Comparison of ENCODE assay signal across 8 cellular contexts in the genomic region with DNA sequence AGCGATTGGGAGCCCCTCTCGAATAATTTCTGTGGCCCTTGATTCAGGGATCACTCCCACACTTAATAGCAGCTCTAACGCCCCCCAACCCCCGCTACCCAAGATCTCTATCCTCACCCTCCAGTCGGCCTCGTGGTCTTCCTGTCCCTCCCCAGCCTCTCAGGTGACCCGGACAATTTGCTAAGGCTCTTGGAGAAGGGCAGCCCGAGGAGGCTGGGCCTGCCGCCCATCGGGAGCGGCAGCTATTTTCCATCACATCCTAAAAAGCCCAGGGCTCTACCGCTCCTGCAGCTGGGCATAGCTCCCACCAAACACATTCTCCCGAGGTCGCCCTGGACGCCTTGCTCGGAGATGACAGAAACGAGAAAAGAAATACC. TPM values are rescaled to one million over a fixed set of nuclear protein-coding genes. Genes with fewer than 3 reads are reported as not detected.
DNase-seq lines count a peak whose midpoint lies in the region; ATAC-seq, FAIRE-seq and TF ChIP-seq lines count a peak whose summit lies in the region.

No MANE protein-coding gene starts in this region.

- no peaks in the 10 kb centered on the region for H3K27me3 ChIP-seq in GM12878 (replicated peaks in 1 of 2; ENCODE audit: control insufficient read depth in 2 of 2, insufficient read depth in 2 of 2, low read length in 1 of 2)
- no peaks in the 10 kb centered on the region for H3K27me3 ChIP-seq in suprapubic skin

- peaks cover 16% of the 10 kb centered on the region for H3K27me3 Mint-ChIP-seq in T-helper 1 cell treated with Interleukin-12 subunit alpha and Interleukin-12 subunit beta and Interleukin-4 antibody, amounts not matched to agents 30 μg/mL and 1 μg/mL, for 36 hours (ENCODE audit: low read depth)

- H3K4me2 ChIP-seq in GM12878 (ENCODE audit: control insufficient read depth, insufficient read depth): peak overlapping the region; percentile 78

- CTCF ChIA-PET in GM12878 (lab: Yijun Ruan, JAX): interaction anchor here (0.5 to 17.1 kb wide), 36 partner anchors 9 to 679 kb away, joined by 3 to 814 read pairs (median 12); partner anchors contain the start of genes CSRP1, PHLDA3, PTPN7 and TNNI1

- no TSS peak for BruUV-seq in GM12878 (replicated peaks; lab: Mats Ljungman, UMichigan)

- H3K4me1 ChIP-seq in GM12878 (ENCODE audit: control insufficient read depth, insufficient read depth, low read length) (peaks cover 51% of the 10 kb centered on the region), kidney (ENCODE audit: control insufficient read depth in 1 of 2, insufficient read depth in 1 of 2, low read depth in 1 of 2, low read length in 2 of 2) (peaks cover 6 to 16% of the 10 kb centered on the region in 2 donors), suprapubic skin (peaks cover 60% of the 10 kb centered on the region)

- H3K9me3 Mint-ChIP-seq in T-helper 1 cell treated with Interleukin-12 subunit alpha and Interleukin-12 subunit beta and Interleukin-4 antibody, amounts not matched to agents 30 μg/mL and 1 μg/mL, for 36 hours: no peaks in the 10 kb centered on the region

- WGBS in GM12878 (ENCODE audit: insufficient coverage, insufficient replicate concordance, low lambda C conversion rate, missing lambda C conversion rate): 2% methylated on average over 17 of the region's 17 CpGs
- 4% methylated on average over 15 of the region's 17 CpGs for WGBS in suprapubic skin

- no peak for TF ChIP-seq POLR2A in GM12878 (IDR thresholded peaks at IDR 0.05; ENCODE audit: low read depth, low read length)
- no peak for TF ChIP-seq POLR2A in suprapubic skin (IDR thresholded peaks at IDR 0.05)

- ATAC-seq in GM12878: no peak
- no peak for ATAC-seq in HG02970 (IDR thresholded peaks at IDR 0.05; ENCODE audit: low FRiP score, unreplicated experiment)

- H3K36me3 ChIP-seq in GM12878 (ENCODE audit: control insufficient read depth in 2 of 2, insufficient read depth in 2 of 2, low read length in 1 of 2): peaks cover 0 to 9% of the 10 kb centered on the region in 2 experiments; a peak in 3 of 4 replicates
- peaks cover 8 to 18% of the 10 kb centered on the region in 2 donors for H3K36me3 ChIP-seq in kidney (ENCODE audit: control insufficient read depth in 1 of 2, insufficient read depth in 2 of 2, low read length in 2 of 2)
- H3K36me3 ChIP-seq in suprapubic skin: peaks cover 26% of the 10 kb centered on the region

- FAIRE-seq in GM12878 (lab: Jason Lieb, UNC): no peak
- no peak for FAIRE-seq in kidney (lab: Jason Lieb, UNC)

- POLR2A ChIA-PET in GM12878 (lab: Charles Lee): interaction anchor here (0.9 to 5.2 kb wide), 8 partner anchors 13 to 75 kb away, joined by 4 to 68 read pairs (median 10); partner anchors contain the start of genes CSRP1 and PHLDA3

- TF ChIP-seq EP300 in GM12878 (IDR thresholded peaks at IDR 0.05; ENCODE audit: borderline replicate concordance in 1 of 2, control insufficient read depth in 1 of 2, low read depth in 2 of 2, low read length in 2 of 2): no peak
- TF ChIP-seq EP300 in suprapubic skin (IDR thresholded peaks at IDR 0.05): no peak

- in situ Hi-C loops in GM12878 (cut with MboI): no loop called here

- intact Hi-C loops in GM12878 (cut with micrococcal nuclease; ENCODE audit: unreplicated experiment): no loop called here
- intact Hi-C loops in kidney (cut with DNase I): no loop called here

- peak overlapping the region; percentile 78 for H3K4me3 Mint-ChIP-seq in T-helper 1 cell treated with Interleukin-12 subunit alpha and Interleukin-12 subunit beta and Interleukin-4 antibody, amounts not matched to agents 30 μg/mL and 1 μg/mL, for 36 hours

- no peaks in the 10 kb centered on the region for H4K20me1 ChIP-seq in GM12878 (ENCODE audit: control insufficient read depth, insufficient read depth)

- TF ChIP-seq CTCF in GM12878 (IDR thresholded peaks at IDR 0.05 in 2 of 3, conservative IDR thresholded peaks at IDR 0.05 in 1 of 3; ENCODE audit: control insufficient read depth in 2 of 3, extremely low read depth in 1 of 3, insufficient read depth in 1 of 3, low read depth in 3 of 3, low read length in 3 of 3): no peak
- TF ChIP-seq CTCF in kidney (IDR thresholded peaks at IDR 0.05; ENCODE audit: borderline replicate concordance, extremely low read depth, insufficient read depth): no peak
- no peak for TF ChIP-seq CTCF in suprapubic skin (IDR thresholded peaks at IDR 0.05)

- H3K4me1 Mint-ChIP-seq in T-helper 1 cell treated with Interleukin-12 subunit alpha and Interleukin-12 subunit beta and Interleukin-4 antibody, amounts not matched to agents 30 μg/mL and 1 μg/mL, for 36 hours (ENCODE audit: low read depth): peaks cover 23% of the 10 kb centered on the region

- peak overlapping the region; percentile 24 for H3K27ac Mint-ChIP-seq in T-helper 1 cell treated with Interleukin-12 subunit alpha and Interleukin-12 subunit beta and Interleukin-4 antibody, amounts not matched to agents 30 μg/mL and 1 μg/mL, for 36 hours

- H3K9me3 ChIP-seq in GM12878 (replicated peaks; ENCODE audit: control insufficient read depth, insufficient read depth, low read length) (no peaks in the 10 kb centered on the region), kidney (ENCODE audit: control insufficient read depth in 1 of 2, low read length in 2 of 2) (no peaks in the 10 kb centered on the region), suprapubic skin (no peaks in the 10 kb centered on the region)

- RAD21 ChIA-PET in GM12878 (lab: Charles Lee; ENCODE audit: unreplicated experiment): interaction anchor here (0.7 to 14.2 kb wide), 19 partner anchors 9 to 229 kb away, joined by 3 to 505 read pairs (median 6); partner anchors contain the start of genes CSRP1 and PHLDA3

- SMC1A ChIA-PET in GM12878 (lab: Charles Lee; ENCODE audit: uncharacterized antibody, unreplicated experiment): interaction anchor here (0.9 to 17.2 kb wide), 19 partner anchors 9 to 96 kb away, joined by 3 to 514 read pairs (median 6); partner anchors contain the start of genes CSRP1 and PHLDA3

- TF ChIP-seq RAD21 in GM12878 (IDR thresholded peaks at IDR 0.05; ENCODE audit: insufficient read depth, low read depth, low read length): no peak

- H3K79me2 ChIP-seq in GM12878 (ENCODE audit: control insufficient read depth, insufficient read depth, low read length): no peaks in the 10 kb centered on the region

- peak overlapping the region; percentile 55 for H2AFZ ChIP-seq in GM12878 (ENCODE audit: control insufficient read depth, low read depth, low read length)

- H3K27ac ChIP-seq in GM12878 (ENCODE audit: control insufficient read depth, insufficient read depth) (no peak overlapping the region), kidney (ENCODE audit: low read depth in 2 of 2, low read length in 2 of 2) (no peak overlapping the region), suprapubic skin (peak overlapping the region; percentile 73)

- no peak for DNase-seq in T-helper 1 cell
- no peak for DNase-seq in GM12878 (ENCODE audit: low read depth, low spot score)
- no peak for DNase-seq in kidney
- no peak for DNase-seq in suprapubic skin (ENCODE audit: low spot score in 2 of 2)
- no peak for DNase-seq in NCI-H187 treated with DMSO at 0.1 percent for 48 hours (lab: John Stamatoyannopoulos, UW)
- no peak for DNase-seq in mesenteric fat pad (ENCODE audit: low spot score)

- peak overlapping the region; percentile 18; the same call in 1 of the 2 replicates for H3K9ac ChIP-seq in GM12878 (ENCODE audit: control insufficient read depth, insufficient read depth, low read length)
- peak overlapping the region; percentile 12 to 25 for H3K9ac ChIP-seq in kidney (ENCODE audit: low read length in 2 of 2)

- H3K4me3 ChIP-seq in GM12878: peak overlapping the region; percentile 57; the same call in 1 of the 2 replicates
- H3K4me3 ChIP-seq in kidney (ENCODE audit: low read length in 2 of 2): peak overlapping the region in 1 of 2 donors; percentile 39
- H3K4me3 ChIP-seq in suprapubic skin: peak overlapping the region; percentile 40

- peaks cover 7% of the 10 kb centered on the region for H3K36me3 Mint-ChIP-seq in T-helper 1 cell treated with Interleukin-12 subunit alpha and Interleukin-12 subunit beta and Interleukin-4 antibody, amounts not matched to agents 30 μg/mL and 1 μg/mL, for 36 hours (ENCODE audit: low read depth)

RNA-seq across cellular contexts. Expression of gene PHLDA3, which starts 12.0 kb away (rescaled TPM):
- 11.9 and 17.4 TPM in 2 replicates for total RNA-seq in GM12878 (2013; cell fraction: nucleolus; rRNA removed)
- total RNA-seq in GM12878 (2014; rRNA removed) (22.4 and 26.0 TPM in 2 replicates), GM12878 (2014; rRNA removed; fragmentation: Illumina TruSeq; extraction: Trizol) (6.4 and 7.7 TPM in 2 replicates), GM12878 (2021) (33.7 and 35.5 TPM in 2 replicates), kidney (25.6 TPM), suprapubic skin (10 to 100 TPM; 31.5 to 61.1 (median 44.5) TPM), mesenteric fat pad (358 TPM)
- 4.3 TPM for polyA plus RNA-seq in GM12878 (2011; ENCODE audit: low read depth)
- polyA plus RNA-seq in GM12878 (2011; rRNA removed) (8.9 and 17.5 TPM in 2 replicates), GM12878 (2014; fragmentation: Illumina TruSeq; extraction: Trizol) (2.5 and 5.5 TPM in 2 replicates), GM12878 (2014; fragmentation: Nextera tagmentation; extraction: Ambion mirVana) (1 to 10 TPM in 1 of 2 experiments, under 1 TPM in 1; 0.60 to 2.0 TPM), GM12878 (2014; rRNA removed) (27.9 and 38.4 TPM in 2 replicates), GM12878 (2016; fragmentation: Nextera tagmentation; extraction: Ambion mirVana) (10 to 100 TPM; 47.5 to 57.4 TPM), kidney (ENCODE audit: insufficient read depth, low read depth, low replicate concordance) (27.3 TPM)
- polyA plus RNA-seq in GM12878 (2011; cell fraction: cytosol; rRNA removed): 17.5 and 43.7 TPM in 2 replicates
- 23.0 and 26.3 TPM in 2 replicates for polyA plus RNA-seq in GM12878 (2011; cell fraction: nucleus; rRNA removed)
- 12.6 and 18.7 TPM in 2 replicates for polyA plus RNA-seq in GM12878 (2012)
- 7.2 and 17.9 TPM in 2 replicates for polyA minus RNA-seq in GM12878 (2011; rRNA and poly(A)+ RNA removed)
- 10.9 and 11.1 TPM in 2 replicates for polyA minus RNA-seq in GM12878 (2011; cell fraction: cytosol; rRNA and poly(A)+ RNA removed)
- 10.3 and 19.7 TPM in 2 replicates for polyA minus RNA-seq in GM12878 (2011; cell fraction: nucleus; rRNA and poly(A)+ RNA removed)

RNA-seq across cellular contexts. Expression of gene CSRP1, which starts 25.9 kb away (rescaled TPM):
- 25.4 and 32.7 TPM in 2 replicates for total RNA-seq in GM12878 (2013; cell fraction: nucleolus; rRNA removed)
- total RNA-seq in GM12878 (2014; rRNA removed): 80.1 and 80.4 TPM in 2 replicates
- total RNA-seq in GM12878 (2014; rRNA removed; fragmentation: Illumina TruSeq; extraction: Trizol): 61.2 and 63.3 TPM in 2 replicates
- 67.9 and 79.8 TPM in 2 replicates for total RNA-seq in GM12878 (2021)
- 25.1 TPM for polyA plus RNA-seq in GM12878 (2011; ENCODE audit: low read depth)
- polyA plus RNA-seq in GM12878 (2011; rRNA removed): 50.2 and 81.0 TPM in 2 replicates
- 102 and 110 TPM in 2 replicates for polyA plus RNA-seq in GM12878 (2011; cell fraction: cytosol; rRNA removed)
- 68.4 and 89.9 TPM in 2 replicates for polyA plus RNA-seq in GM12878 (2011; cell fraction: nucleus; rRNA removed)
- 32.9 and 33.6 TPM in 2 replicates for polyA plus RNA-seq in GM12878 (2012)
- 59.5 and 88.3 TPM in 2 replicates for polyA plus RNA-seq in GM12878 (2014; fragmentation: Illumina TruSeq; extraction: Trizol)
- polyA plus RNA-seq in GM12878 (2014; fragmentation: Nextera tagmentation; extraction: Ambion mirVana): 10 to 100 TPM; 23.4 to 24.3 TPM
- polyA plus RNA-seq in GM12878 (2014; rRNA removed): 80.8 and 93.4 TPM in 2 replicates
- polyA plus RNA-seq in GM12878 (2016; fragmentation: Nextera tagmentation; extraction: Ambion mirVana): 10 to 100 TPM; 94.4 to 99.2 TPM
- 56.0 and 75.4 TPM in 2 replicates for polyA minus RNA-seq in GM12878 (2011; rRNA and poly(A)+ RNA removed)
- 21.2 and 22.8 TPM in 2 replicates for polyA minus RNA-seq in GM12878 (2011; cell fraction: cytosol; rRNA and poly(A)+ RNA removed)
- 14.0 and 23.8 TPM in 2 replicates for polyA minus RNA-seq in GM12878 (2011; cell fraction: nucleus; rRNA and poly(A)+ RNA removed)
- 236 TPM for total RNA-seq in kidney
- 211 TPM for polyA plus RNA-seq in kidney (ENCODE audit: insufficient read depth, low read depth, low replicate concordance)
- 100 to 1,000 TPM; 379 to 436 (median 414) TPM for total RNA-seq in suprapubic skin
- 151 TPM for total RNA-seq in mesenteric fat pad

RNA-seq across cellular contexts. Expression of gene NAV1, which starts 57.9 kb away (rescaled TPM):
- 3.6 and 5.0 TPM in 2 replicates for total RNA-seq in GM12878 (2013; cell fraction: nucleolus; rRNA removed)
- total RNA-seq in GM12878 (2014; rRNA removed): 0.11 and 0.45 TPM in 2 replicates
- 0.09 and 0.64 TPM in 2 replicates for total RNA-seq in GM12878 (2014; rRNA removed; fragmentation: Illumina TruSeq; extraction: Trizol)
- 1.3 and 1.5 TPM in 2 replicates for total RNA-seq in GM12878 (2021)
- polyA plus RNA-seq in GM12878 (2011; ENCODE audit: low read depth): 0.21 TPM
- 0.26 and 0.37 TPM in 2 replicates for polyA plus RNA-seq in GM12878 (2011; rRNA removed)
- 0.17 and 0.25 TPM in 2 replicates for polyA plus RNA-seq in GM12878 (2011; cell fraction: cytosol; rRNA removed)
- 0.70 and 0.78 TPM in 2 replicates for polyA plus RNA-seq in GM12878 (2011; cell fraction: nucleus; rRNA removed)
- polyA plus RNA-seq in GM12878 (2012): 0.38 and 0.62 TPM in 2 replicates
- 0.54 and 0.81 TPM in 2 replicates for polyA plus RNA-seq in GM12878 (2014; fragmentation: Illumina TruSeq; extraction: Trizol)
- under 1 TPM; 0.04 to 0.05 TPM for polyA plus RNA-seq in GM12878 (2014; fragmentation: Nextera tagmentation; extraction: Ambion mirVana)
- polyA plus RNA-seq in GM12878 (2014; rRNA removed): 0.19 and 0.47 TPM in 2 replicates
- under 1 TPM; 0.35 to 0.45 TPM for polyA plus RNA-seq in GM12878 (2016; fragmentation: Nextera tagmentation; extraction: Ambion mirVana)
- polyA minus RNA-seq in GM12878 (2011; rRNA and poly(A)+ RNA removed): 0.29 and 0.57 TPM in 2 replicates
- polyA minus RNA-seq in GM12878 (2011; cell fraction: cytosol; rRNA and poly(A)+ RNA removed): 0.52 and 0.80 TPM in 2 replicates
- polyA minus RNA-seq in GM12878 (2011; cell fraction: nucleus; rRNA and poly(A)+ RNA removed): 0.48 and 0.96 TPM in 2 replicates
- 23.0 TPM for total RNA-seq in kidney
- polyA plus RNA-seq in kidney (ENCODE audit: insufficient read depth, low read depth, low replicate concordance): 1.7 TPM
- total RNA-seq in suprapubic skin: 10 to 100 TPM; 17.4 to 36.9 (median 25.5) TPM
- 133 TPM for total RNA-seq in mesenteric fat pad

RNA-seq across cellular contexts. Expression of gene TNNI1, which starts 59.5 kb away (rescaled TPM):
- total RNA-seq in GM12878 (2013; cell fraction: nucleolus; rRNA removed): 0.94 and 0.98 TPM in 2 replicates
- total RNA-seq in GM12878 (2014; rRNA removed) (under 0.01 TPM in 1 of 2 replicates, not detected in the other), GM12878 (2014; rRNA removed; fragmentation: Illumina TruSeq; extraction: Trizol) (0.14 TPM in 1 of 2 replicates, not detected in the other), GM12878 (2021) (not detected in 2 replicates), kidney (not detected), suprapubic skin (under 1 TPM in 2 of 4 donors, not detected in 2; 0.23 to 0.44 TPM), mesenteric fat pad (not detected)
- not detected for polyA plus RNA-seq in GM12878 (2011; ENCODE audit: low read depth)
- polyA plus RNA-seq in GM12878 (2011; rRNA removed) (0.41 and 0.50 TPM in 2 replicates), GM12878 (2014; fragmentation: Illumina TruSeq; extraction: Trizol) (not detected in 2 replicates), GM12878 (2014; fragmentation: Nextera tagmentation; extraction: Ambion mirVana) (under 1 TPM in 1 of 2 experiments, not detected in 1; 0.04 TPM), GM12878 (2014; rRNA removed) (0.39 TPM in 1 of 2 replicates, not detected in the other), GM12878 (2016; fragmentation: Nextera tagmentation; extraction: Ambion mirVana) (1 to 10 TPM in 1 of 2 experiments, under 1 TPM in 1; 0.20 to 1.0 TPM), kidney (ENCODE audit: insufficient read depth, low read depth, low replicate concordance) (17.7 TPM)
- polyA plus RNA-seq in GM12878 (2011; cell fraction: cytosol; rRNA removed): 0.60 and 0.87 TPM in 2 replicates
- polyA plus RNA-seq in GM12878 (2011; cell fraction: nucleus; rRNA removed): 0.48 and 1.0 TPM in 2 replicates
- polyA plus RNA-seq in GM12878 (2012): 0.45 TPM in 1 of 2 replicates, not detected in the other
- polyA minus RNA-seq in GM12878 (2011; rRNA and poly(A)+ RNA removed): 0.44 and 0.67 TPM in 2 replicates
- 0.13 TPM in 1 of 2 replicates, not detected in the other for polyA minus RNA-seq in GM12878 (2011; cell fraction: cytosol; rRNA and poly(A)+ RNA removed)
- 0.60 and 0.67 TPM in 2 replicates for polyA minus RNA-seq in GM12878 (2011; cell fraction: nucleus; rRNA and poly(A)+ RNA removed)
